ENCODE assay signal across 21 cellular contexts in genomic region chr11:1207451-1208360, GRCh38. TPM values are rescaled to one million over a fixed set of nuclear protein-coding genes. Genes with fewer than 3 reads are reported as not detected.
DNase-seq lines count a peak whose midpoint lies in the region; ATAC-seq, FAIRE-seq and TF ChIP-seq lines count a peak whose summit lies in the region.
"Had no signal": no experiment of that assay in that cellular context is flagged by ENCODE, and none has a peak within 500 bp of the region (broad histone marks: within the 10 kb centered on the region; RNA-seq: fewer than 3 reads in every experiment).

No MANE protein-coding gene starts in this region.

- no peak for ATAC-seq in activated T-cell treated with anti-CD3 and anti-CD28 coated beads, Interleukin-2, amount 50 U/mL, for 4 hours
- ATAC-seq in K562 (no peak), right lobe of liver (no peak), HG03159 (IDR thresholded peaks at IDR 0.05; ENCODE audit: unreplicated experiment) (no peak)
- ATAC-seq: activated naive CD4-positive, alpha-beta T cell treated with anti-CD3 and anti-CD28 coated beads, Interleukin-2, amount 50 U/mL, for 72 hours; left lung; PC-3 had no signal

- BruUV-seq in K562 (replicated peaks; lab: Mats Ljungman, UMichigan) = no TSS peak

- 0 out of 4 replicates have a peak overlapping the region, but pooled peaks of 1 of the 2 experiments have one; percentile 5 for H3K9ac ChIP-seq in K562 (ENCODE audit: insufficient read depth in 1 of 2, low read depth in 2 of 2, low read length in 2 of 2)

- H3K4me1 Mint-ChIP-seq in activated T-cell treated with anti-CD3 and anti-CD28 coated beads, Interleukin-2, amount 50 U/mL, for 4 hours (ENCODE audit: low read depth) = no peaks in the 10 kb centered on the region
- H3K4me1 Mint-ChIP-seq in activated T-cell treated with anti-CD3 and anti-CD28 coated beads, Interleukin-2, amount 50 U/mL, for 24 hours (ENCODE audit: low read depth) = no peaks in the 10 kb centered on the region
- H3K4me1 Mint-ChIP-seq: brain had no signal

- TF ChIP-seq RAD21 in K562 (CRISPR knock-in tag; conservative IDR thresholded peaks at IDR 0.05 in 1 of 2, IDR thresholded peaks at IDR 0.05 in 1 of 2) = no peak

- H3K27ac Mint-ChIP-seq in activated T-cell treated with anti-CD3 and anti-CD28 coated beads, Interleukin-2, amount 50 U/mL, for 24 hours = no peak overlapping the region
- H3K27ac Mint-ChIP-seq: activated naive CD4-positive, alpha-beta T cell treated with anti-CD3 and anti-CD28 coated beads, Interleukin-2, amount 50 U/mL, for 72 hours; brain had no signal

- H3K4me2 ChIP-seq in K562 (ENCODE audit: insufficient read depth, low read length) = no peak overlapping the region

- H3K36me3 Mint-ChIP-seq in activated T-cell treated with anti-CD3 and anti-CD28 coated beads, Interleukin-2, amount 50 U/mL, for 4 hours (ENCODE audit: insufficient read depth) = peaks cover 2% of the 10 kb centered on the region
- peaks cover 4% of the 10 kb centered on the region for H3K36me3 Mint-ChIP-seq in activated T-cell treated with anti-CD3 and anti-CD28 coated beads, Interleukin-2, amount 50 U/mL, for 24 hours (ENCODE audit: low read depth)
- H3K36me3 Mint-ChIP-seq: brain had no signal

- DNase-seq in activated T-cell treated with anti-CD3 and anti-CD28 coated beads, Interleukin-2, amount 50 U/mL, for 4 hours = peak; percentile 3
- no peak for DNase-seq in activated T-cell treated with anti-CD3 and anti-CD28 coated beads, Interleukin-2, amount 50 U/mL, for 24 hours
- DNase-seq in K562 (ENCODE audit: extremely low read depth in 1 of 4, low spot score in 3 of 4) = peak in 1 of 4 experiments; percentile 1
- peak; percentile 17 to 48 (median 42) for DNase-seq in right lobe of liver
- DNase-seq in suprapubic skin (ENCODE audit: low spot score in 2 of 2) = peak; percentile 48 to 72
- DNase-seq in uterus = no peak
- no peak for DNase-seq in SHP77 (lab: John Stamatoyannopoulos, UW)
- DNase-seq: activated CD4-positive, alpha-beta T cell treated with anti-CD3 and anti-CD28 coated beads, Interleukin-2, amount 50 U/mL, for 1 hour; cortex of kidney; NCI-H2227 treated with DMSO at 0.1 percent for 48 hours; PC-3 had no signal

- intact Hi-C loops in K562 (cut with micrococcal nuclease) = no loop called here
- intact Hi-C loops in right lobe of liver (cut with DNase I) = loop anchor here in 1 of 2 donors (5.0 kb wide), 1 partner anchor 310 kb away; no protein-coding TSS in a partner anchor
- intact Hi-C loops in uterus (cut with DNase I; ENCODE audit: low total_unique reads) = loop anchor here (10.0 kb wide), 1 partner anchor 307 kb away; no protein-coding TSS in a partner anchor

- no peak overlapping the region for H3K4me3 Mint-ChIP-seq in activated T-cell treated with anti-CD3 and anti-CD28 coated beads, Interleukin-2, amount 50 U/mL, for 4 hours
- no peak overlapping the region for H3K4me3 Mint-ChIP-seq in activated T-cell treated with anti-CD3 and anti-CD28 coated beads, Interleukin-2, amount 50 U/mL, for 24 hours
- H3K4me3 Mint-ChIP-seq: brain had no signal

- no peak for FAIRE-seq in K562 (lab: Jason Lieb, UNC)
- FAIRE-seq: A204.1, frontal cortex had no signal

- H3K27ac ChIP-seq in K562 (ENCODE audit: extremely low read depth, low read depth, low read length) (no peak overlapping the region), right lobe of liver (no peak overlapping the region), suprapubic skin (no peak overlapping the region), uterus (no peak overlapping the region)
- H3K27ac ChIP-seq: C4-2B, left lung, ovary, thoracic aorta had no signal

- CTCF ChIA-PET in K562 (lab: Yijun Ruan, JAX; ENCODE audit: low intra/inter-chr PET ratio) = no interaction called here

- 7% methylated on average over 38 of the region's 40 CpGs for WGBS in K562 (ENCODE audit: insufficient coverage, low coverage, missing lambda C conversion rate)
- WGBS in right lobe of liver (ENCODE audit: insufficient coverage, low coverage, low lambda C conversion rate, missing lambda C conversion rate) = 60% methylated on average over 1 of the region's 40 CpGs
- 48% methylated on average over 7 of the region's 40 CpGs for WGBS in suprapubic skin

- peaks cover 14% of the 10 kb centered on the region for H3K27me3 Mint-ChIP-seq in activated T-cell treated with anti-CD3 and anti-CD28 coated beads, Interleukin-2, amount 50 U/mL, for 4 hours (ENCODE audit: low read depth)
- peaks cover 3% of the 10 kb centered on the region for H3K27me3 Mint-ChIP-seq in activated T-cell treated with anti-CD3 and anti-CD28 coated beads, Interleukin-2, amount 50 U/mL, for 24 hours

- H3K4me3 ChIP-seq in K562 = no peak overlapping the region
- no peak overlapping the region for H3K4me3 ChIP-seq in right lobe of liver
- H3K4me3 ChIP-seq in suprapubic skin = no peak overlapping the region
- H3K4me3 ChIP-seq in uterus = no peak overlapping the region
- H3K4me3 ChIP-seq: left lung, ovary, thoracic aorta had no signal

- in situ Hi-C loops in K562 (cut with MboI) = no loop called here

- H3K36me3 ChIP-seq in K562 (ENCODE audit: control insufficient read depth, insufficient read depth, low read length) = no peaks in the 10 kb centered on the region
- no peaks in the 10 kb centered on the region for H3K36me3 ChIP-seq in right lobe of liver
- no peaks in the 10 kb centered on the region for H3K36me3 ChIP-seq in suprapubic skin
- no peaks in the 10 kb centered on the region for H3K36me3 ChIP-seq in uterus
- H3K36me3 ChIP-seq: left lung, ovary, thoracic aorta had no signal

- TF ChIP-seq CTCF in K562 (IDR thresholded peaks at IDR 0.05 in 2 of 3, conservative IDR thresholded peaks at IDR 0.05 in 1 of 3; ENCODE audit: insufficient read depth in 2 of 3, low read depth in 1 of 3, low read length in 3 of 3) = no peak
- no peak for TF ChIP-seq CTCF in right lobe of liver (IDR thresholded peaks at IDR 0.05)
- TF ChIP-seq CTCF in suprapubic skin (IDR thresholded peaks at IDR 0.05) = no peak
- no peak for TF ChIP-seq CTCF in uterus (IDR thresholded peaks at IDR 0.05)

- H3K9me3 ChIP-seq in K562 (replicated peaks; ENCODE audit: control insufficient read depth, insufficient read depth, low read depth, low read length) (no peaks in the 10 kb centered on the region), right lobe of liver (no peaks in the 10 kb centered on the region), suprapubic skin (peaks cover 23% of the 10 kb centered on the region), uterus (peaks cover 0 to 2% of the 10 kb centered on the region in 2 donors)
- H3K9me3 ChIP-seq: ovary had no signal

- H4K20me1 ChIP-seq in K562 (replicated peaks; ENCODE audit: control insufficient read depth, insufficient read depth, low read length) = peaks cover 7% of the 10 kb centered on the region; the same call in 1 of the 2 replicates

- POLR2A ChIA-PET in K562 (lab: Yijun Ruan, JAX) = interaction anchor here (0.8 kb wide), 1 partner anchor 308 kb away, joined by 4 read pairs; no protein-coding TSS in a partner anchor

- H3K4me1 ChIP-seq in K562 (replicated peaks in 1 of 2; ENCODE audit: control insufficient read depth in 2 of 2, insufficient read depth in 2 of 2, low read length in 2 of 2) (peaks cover 0 to 49% of the 10 kb centered on the region in 2 experiments; a peak in 1 of 5 replicates), right lobe of liver (no peaks in the 10 kb centered on the region), suprapubic skin (peaks cover 4% of the 10 kb centered on the region), uterus (no peaks in the 10 kb centered on the region)
- H3K4me1 ChIP-seq: left lung had no signal

- H3K9me1 ChIP-seq in K562 (ENCODE audit: control insufficient read depth, insufficient read depth, low read length) = no peaks in the 10 kb centered on the region

- TF ChIP-seq EP300 in K562 (IDR thresholded peaks at IDR 0.05; ENCODE audit: low read length) = no peak
- TF ChIP-seq EP300 in suprapubic skin (IDR thresholded peaks at IDR 0.05) = no peak

- H3K27me3 ChIP-seq in K562 (ENCODE audit: control insufficient read depth in 2 of 2, insufficient read depth in 2 of 2, low read length in 2 of 2) = peaks cover 4 to 60% of the 10 kb centered on the region in 2 experiments; a peak in 4 of 5 replicates
- no peaks in the 10 kb centered on the region for H3K27me3 ChIP-seq in right lobe of liver
- peaks cover 38% of the 10 kb centered on the region for H3K27me3 ChIP-seq in suprapubic skin
- H3K27me3 ChIP-seq in uterus = no peaks in the 10 kb centered on the region
- H3K27me3 ChIP-seq: ovary had no signal

- TF ChIP-seq POLR2A in K562 (conservative IDR thresholded peaks at IDR 0.05) (no peak), right lobe of liver (IDR thresholded peaks at IDR 0.05) (no peak), suprapubic skin (IDR thresholded peaks at IDR 0.05) (no peak), uterus (IDR thresholded peaks at IDR 0.05) (no peak)

- H3K79me2 ChIP-seq in K562 (ENCODE audit: control insufficient read depth, insufficient read depth, low read length) = no peaks in the 10 kb centered on the region

- no peak overlapping the region for H2AFZ ChIP-seq in K562 (ENCODE audit: low read depth, low read length)

- peaks cover 25% of the 10 kb centered on the region for H3K9me3 Mint-ChIP-seq in activated T-cell treated with anti-CD3 and anti-CD28 coated beads, Interleukin-2, amount 50 U/mL, for 4 hours
- H3K9me3 Mint-ChIP-seq in activated T-cell treated with anti-CD3 and anti-CD28 coated beads, Interleukin-2, amount 50 U/mL, for 24 hours = peaks cover 24% of the 10 kb centered on the region

RNA-seq across cellular contexts. Expression of gene MUC5B, which starts 15.2 kb away (rescaled TPM):
- 1 to 10 TPM; 1.1 to 2.2 (median 1.4) TPM for total RNA-seq in activated T-cell treated with anti-CD3 and anti-CD28 coated beads, Interleukin-2, amount 50 U/mL, for 4 hours
- total RNA-seq in K562 (2011; cell fraction: chromatin; rRNA removed; ENCODE audit: low replicate concordance) = not detected in 2 replicates
- not detected in 2 replicates for total RNA-seq in K562 (2011; cell fraction: nucleolus; rRNA removed)
- total RNA-seq in K562 (2011; cell fraction: nucleoplasm; rRNA removed) = not detected in 2 replicates
- total RNA-seq in K562 (2014; rRNA removed) (0.04 TPM in 1 of 2 replicates, not detected in the other), K562 (2014; rRNA removed; fragmentation: Illumina TruSeq; extraction: Trizol) (not detected in 2 replicates), K562 (2015; rRNA removed; fragmentation: Illumina TruSeq; extraction: Trizol) (not detected in 2 replicates), K562 (2021) (0.95 and 1.2 TPM in 2 replicates), right lobe of liver (1 to 10 TPM in 2 of 6 experiments, under 1 TPM in 4; 0.06 to 3.7 (median 0.78) TPM), suprapubic skin (under 1 TPM; 0.08 to 0.34 (median 0.13) TPM), uterus (1 to 10 TPM in 2 of 4 donors, under 1 TPM in 2; under 0.01 to 3.8 (median 0.71) TPM)
- polyA plus RNA-seq in K562 (2011; rRNA removed) (under 0.01 TPM in 1 of 2 replicates, not detected in the other), K562 (2014; fragmentation: Illumina TruSeq; extraction: Trizol) (0.01 TPM in 1 of 2 replicates, not detected in the other), K562 (2014; fragmentation: Nextera tagmentation; extraction: Ambion mirVana) (not detected), K562 (2014; rRNA removed) (0.04 TPM in 1 of 2 replicates, not detected in the other)
- 0.01 TPM in 2 replicates for polyA plus RNA-seq in K562 (2011; cell fraction: cytosol; rRNA removed)
- polyA plus RNA-seq in K562 (2011; cell fraction: nucleus; rRNA removed) = not detected in 2 replicates
- polyA plus RNA-seq in K562 (2012) = 0.03 TPM in 2 replicates
- not detected in 2 replicates for polyA minus RNA-seq in K562 (2011; rRNA and poly(A)+ RNA removed)
- not detected in 2 replicates for polyA minus RNA-seq in K562 (2011; cell fraction: cytosol; rRNA and poly(A)+ RNA removed)
- under 0.01 TPM in 1 of 2 replicates, not detected in the other for polyA minus RNA-seq in K562 (2011; cell fraction: nucleus; rRNA and poly(A)+ RNA removed)
- total RNA-seq: activated naive CD4-positive, alpha-beta T cell treated with anti-CD3 and anti-CD28 coated beads, Interleukin-2, amount 50 U/mL, for 72 hours; frontal cortex; myocyte; thoracic aorta had no signal

RNA-seq across cellular contexts. Expression of gene MUC5AC, which starts 50.0 kb away (rescaled TPM):
- total RNA-seq in activated T-cell treated with anti-CD3 and anti-CD28 coated beads, Interleukin-2, amount 50 U/mL, for 4 hours = under 1 TPM in 2 of 3 donors, not detected in 1; under 0.01 TPM
- total RNA-seq in K562 (2011; cell fraction: chromatin; rRNA removed; ENCODE audit: low replicate concordance) = not detected in 2 replicates
- total RNA-seq in K562 (2011; cell fraction: nucleolus; rRNA removed) = not detected in 2 replicates
- not detected in 2 replicates for total RNA-seq in K562 (2011; cell fraction: nucleoplasm; rRNA removed)
- total RNA-seq in K562 (2014; rRNA removed) = not detected in 2 replicates
- not detected in 2 replicates for total RNA-seq in K562 (2014; rRNA removed; fragmentation: Illumina TruSeq; extraction: Trizol)
- not detected in 2 replicates for total RNA-seq in K562 (2015; rRNA removed; fragmentation: Illumina TruSeq; extraction: Trizol)
- under 0.01 TPM in 1 of 2 replicates, not detected in the other for total RNA-seq in K562 (2021)
- polyA plus RNA-seq in K562 (2011; rRNA removed) = not detected in 2 replicates
- polyA plus RNA-seq in K562 (2011; cell fraction: cytosol; rRNA removed) = under 0.01 TPM in 1 of 2 replicates, not detected in the other
- not detected in 2 replicates for polyA plus RNA-seq in K562 (2011; cell fraction: nucleus; rRNA removed)
- under 0.01 TPM in 2 replicates for polyA plus RNA-seq in K562 (2012)
- polyA plus RNA-seq in K562 (2014; fragmentation: Illumina TruSeq; extraction: Trizol) = not detected in 2 replicates
- polyA plus RNA-seq in K562 (2014; fragmentation: Nextera tagmentation; extraction: Ambion mirVana) = not detected
- not detected in 2 replicates for polyA plus RNA-seq in K562 (2014; rRNA removed)
- polyA minus RNA-seq in K562 (2011; rRNA and poly(A)+ RNA removed) = not detected in 2 replicates
- polyA minus RNA-seq in K562 (2011; cell fraction: cytosol; rRNA and poly(A)+ RNA removed) = not detected in 2 replicates
- not detected in 2 replicates for polyA minus RNA-seq in K562 (2011; cell fraction: nucleus; rRNA and poly(A)+ RNA removed)
- not detected for total RNA-seq in right lobe of liver
- total RNA-seq in suprapubic skin = not detected
- total RNA-seq in uterus = under 1 TPM in 1 of 4 donors, not detected in 3; under 0.01 TPM
- total RNA-seq: activated naive CD4-positive, alpha-beta T cell treated with anti-CD3 and anti-CD28 coated beads, Interleukin-2, amount 50 U/mL, for 72 hours; frontal cortex; myocyte had no signal
- polyA plus RNA-seq: ovary had no signal

Comparison
In these comparisons a context has a peak if more than half of its experiments do, and no peak if none do; other contexts are left out.
1. DNase-seq: peak in activated T-cell treated with anti-CD3 and anti-CD28 coated beads, Interleukin-2, amount 50 U/mL, for 4 hours (single experiment), right lobe of liver (3 of 3) and suprapubic skin (2 of 2); none in activated T-cell treated with anti-CD3 and anti-CD28 coated beads, Interleukin-2, amount 50 U/mL, for 24 hours (single experiment), uterus (0 of 2) and SHP77 (0 of 2).